Comparison of ENCODE assay signal across 1 cellular context in the genomic region with DNA sequence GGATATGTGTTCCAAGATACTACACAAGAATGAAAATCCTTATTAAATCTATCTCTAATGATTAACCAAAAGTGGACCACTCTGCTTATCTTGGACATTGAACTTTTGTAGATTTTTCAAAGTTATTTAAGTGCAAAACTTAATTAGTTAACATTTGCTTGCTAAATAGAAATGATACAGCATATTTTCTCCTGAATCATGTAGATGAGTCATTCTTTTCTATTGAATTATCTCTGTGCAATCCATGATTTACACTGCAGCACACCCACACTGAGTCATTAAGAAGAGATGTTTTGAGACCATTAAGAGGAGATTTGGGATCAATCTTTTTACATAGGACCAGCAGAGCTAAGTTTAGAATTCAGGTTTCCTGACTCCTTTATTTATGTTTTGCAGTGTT.
A peak's percentile ranks its signal among the peaks of the same experiment; 100 is the strongest.
TF ChIP-seq lines count a peak whose summit lies in the region.

No MANE protein-coding gene starts in this region.

TF ChIP-seq in K562, 482 proteins besides CTCF, POLR2A, EP300 and RAD21 (continued from another document and continues in another):
- TF ChIP-seq CEBPG (CRISPR knock-in tag; IDR thresholded peaks at IDR 0.05): no peak
- TF ChIP-seq CEBPG (tag; conservative IDR thresholded peaks at IDR 0.05 in 1 of 2, IDR thresholded peaks at IDR 0.05 in 1 of 2): 0 out of 4 replicates have a peak, but pooled peaks of 1 of the 2 experiments have one; percentile 23
- TF ChIP-seq, protein P1, sequence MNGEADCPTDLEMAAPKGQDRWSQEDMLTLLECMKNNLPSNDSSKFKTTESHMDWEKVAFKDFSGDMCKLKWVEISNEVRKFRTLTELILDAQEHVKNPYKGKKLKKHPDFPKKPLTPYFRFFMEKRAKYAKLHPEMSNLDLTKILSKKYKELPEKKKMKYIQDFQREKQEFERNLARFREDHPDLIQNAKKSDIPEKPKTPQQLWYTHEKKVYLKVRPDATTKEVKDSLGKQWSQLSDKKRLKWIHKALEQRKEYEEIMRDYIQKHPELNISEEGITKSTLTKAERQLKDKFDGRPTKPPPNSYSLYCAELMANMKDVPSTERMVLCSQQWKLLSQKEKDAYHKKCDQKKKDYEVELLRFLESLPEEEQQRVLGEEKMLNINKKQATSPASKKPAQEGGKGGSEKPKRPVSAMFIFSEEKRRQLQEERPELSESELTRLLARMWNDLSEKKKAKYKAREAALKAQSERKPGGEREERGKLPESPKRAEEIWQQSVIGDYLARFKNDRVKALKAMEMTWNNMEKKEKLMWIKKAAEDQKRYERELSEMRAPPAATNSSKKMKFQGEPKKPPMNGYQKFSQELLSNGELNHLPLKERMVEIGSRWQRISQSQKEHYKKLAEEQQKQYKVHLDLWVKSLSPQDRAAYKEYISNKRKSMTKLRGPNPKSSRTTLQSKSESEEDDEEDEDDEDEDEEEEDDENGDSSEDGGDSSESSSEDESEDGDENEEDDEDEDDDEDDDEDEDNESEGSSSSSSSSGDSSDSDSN (IDR thresholded peaks at IDR 0.05; ENCODE audit: borderline replicate concordance in 1 of 2, low read depth in 2 of 2, low read length in 2 of 2): no peak
- no peak for TF ChIP-seq GTF2E2 (tag; IDR thresholded peaks at IDR 0.05)
- TF ChIP-seq, protein P2, sequence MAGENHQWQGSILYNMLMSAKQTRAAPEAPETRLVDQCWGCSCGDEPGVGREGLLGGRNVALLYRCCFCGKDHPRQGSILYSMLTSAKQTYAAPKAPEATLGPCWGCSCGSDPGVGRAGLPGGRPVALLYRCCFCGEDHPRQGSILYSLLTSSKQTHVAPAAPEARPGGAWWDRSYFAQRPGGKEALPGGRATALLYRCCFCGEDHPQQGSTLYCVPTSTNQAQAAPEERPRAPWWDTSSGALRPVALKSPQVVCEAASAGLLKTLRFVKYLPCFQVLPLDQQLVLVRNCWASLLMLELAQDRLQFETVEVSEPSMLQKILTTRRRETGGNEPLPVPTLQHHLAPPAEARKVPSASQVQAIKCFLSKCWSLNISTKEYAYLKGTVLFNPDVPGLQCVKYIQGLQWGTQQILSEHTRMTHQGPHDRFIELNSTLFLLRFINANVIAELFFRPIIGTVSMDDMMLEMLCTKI (IDR thresholded peaks at IDR 0.05; ENCODE audit: partially characterized antibody): no peak
- TF ChIP-seq, protein P3, sequence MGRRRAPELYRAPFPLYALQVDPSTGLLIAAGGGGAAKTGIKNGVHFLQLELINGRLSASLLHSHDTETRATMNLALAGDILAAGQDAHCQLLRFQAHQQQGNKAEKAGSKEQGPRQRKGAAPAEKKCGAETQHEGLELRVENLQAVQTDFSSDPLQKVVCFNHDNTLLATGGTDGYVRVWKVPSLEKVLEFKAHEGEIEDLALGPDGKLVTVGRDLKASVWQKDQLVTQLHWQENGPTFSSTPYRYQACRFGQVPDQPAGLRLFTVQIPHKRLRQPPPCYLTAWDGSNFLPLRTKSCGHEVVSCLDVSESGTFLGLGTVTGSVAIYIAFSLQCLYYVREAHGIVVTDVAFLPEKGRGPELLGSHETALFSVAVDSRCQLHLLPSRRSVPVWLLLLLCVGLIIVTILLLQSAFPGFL (CRISPR knock-in tag; IDR thresholded peaks at IDR 0.05): no peak
- TF ChIP-seq, protein P4, sequence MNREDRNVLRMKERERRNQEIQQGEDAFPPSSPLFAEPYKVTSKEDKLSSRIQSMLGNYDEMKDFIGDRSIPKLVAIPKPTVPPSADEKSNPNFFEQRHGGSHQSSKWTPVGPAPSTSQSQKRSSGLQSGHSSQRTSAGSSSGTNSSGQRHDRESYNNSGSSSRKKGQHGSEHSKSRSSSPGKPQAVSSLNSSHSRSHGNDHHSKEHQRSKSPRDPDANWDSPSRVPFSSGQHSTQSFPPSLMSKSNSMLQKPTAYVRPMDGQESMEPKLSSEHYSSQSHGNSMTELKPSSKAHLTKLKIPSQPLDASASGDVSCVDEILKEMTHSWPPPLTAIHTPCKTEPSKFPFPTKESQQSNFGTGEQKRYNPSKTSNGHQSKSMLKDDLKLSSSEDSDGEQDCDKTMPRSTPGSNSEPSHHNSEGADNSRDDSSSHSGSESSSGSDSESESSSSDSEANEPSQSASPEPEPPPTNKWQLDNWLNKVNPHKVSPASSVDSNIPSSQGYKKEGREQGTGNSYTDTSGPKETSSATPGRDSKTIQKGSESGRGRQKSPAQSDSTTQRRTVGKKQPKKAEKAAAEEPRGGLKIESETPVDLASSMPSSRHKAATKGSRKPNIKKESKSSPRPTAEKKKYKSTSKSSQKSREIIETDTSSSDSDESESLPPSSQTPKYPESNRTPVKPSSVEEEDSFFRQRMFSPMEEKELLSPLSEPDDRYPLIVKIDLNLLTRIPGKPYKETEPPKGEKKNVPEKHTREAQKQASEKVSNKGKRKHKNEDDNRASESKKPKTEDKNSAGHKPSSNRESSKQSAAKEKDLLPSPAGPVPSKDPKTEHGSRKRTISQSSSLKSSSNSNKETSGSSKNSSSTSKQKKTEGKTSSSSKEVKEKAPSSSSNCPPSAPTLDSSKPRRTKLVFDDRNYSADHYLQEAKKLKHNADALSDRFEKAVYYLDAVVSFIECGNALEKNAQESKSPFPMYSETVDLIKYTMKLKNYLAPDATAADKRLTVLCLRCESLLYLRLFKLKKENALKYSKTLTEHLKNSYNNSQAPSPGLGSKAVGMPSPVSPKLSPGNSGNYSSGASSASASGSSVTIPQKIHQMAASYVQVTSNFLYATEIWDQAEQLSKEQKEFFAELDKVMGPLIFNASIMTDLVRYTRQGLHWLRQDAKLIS (CRISPR knock-in tag; IDR thresholded peaks at IDR 0.05): no peak
- TF ChIP-seq DPF2 (IDR thresholded peaks at IDR 0.05): peak; percentile 83
- TF ChIP-seq CEBPB (tag; IDR thresholded peaks at IDR 0.05): peak; percentile 50; the same call in 1 of the 2 replicates
- TF ChIP-seq KLF13 (tag; IDR thresholded peaks at IDR 0.05; ENCODE audit: borderline replicate concordance, low read depth): no peak
- peak; percentile 75 to 78 for TF ChIP-seq TRIM24 (IDR thresholded peaks at IDR 0.05)
- no peak for TF ChIP-seq TOE1 (IDR thresholded peaks at IDR 0.05; ENCODE audit: borderline replicate concordance)
- no peak for TF ChIP-seq TOE1 (CRISPR knock-in tag; IDR thresholded peaks at IDR 0.05; ENCODE audit: borderline replicate concordance, low read depth)
- TF ChIP-seq, protein P5, sequence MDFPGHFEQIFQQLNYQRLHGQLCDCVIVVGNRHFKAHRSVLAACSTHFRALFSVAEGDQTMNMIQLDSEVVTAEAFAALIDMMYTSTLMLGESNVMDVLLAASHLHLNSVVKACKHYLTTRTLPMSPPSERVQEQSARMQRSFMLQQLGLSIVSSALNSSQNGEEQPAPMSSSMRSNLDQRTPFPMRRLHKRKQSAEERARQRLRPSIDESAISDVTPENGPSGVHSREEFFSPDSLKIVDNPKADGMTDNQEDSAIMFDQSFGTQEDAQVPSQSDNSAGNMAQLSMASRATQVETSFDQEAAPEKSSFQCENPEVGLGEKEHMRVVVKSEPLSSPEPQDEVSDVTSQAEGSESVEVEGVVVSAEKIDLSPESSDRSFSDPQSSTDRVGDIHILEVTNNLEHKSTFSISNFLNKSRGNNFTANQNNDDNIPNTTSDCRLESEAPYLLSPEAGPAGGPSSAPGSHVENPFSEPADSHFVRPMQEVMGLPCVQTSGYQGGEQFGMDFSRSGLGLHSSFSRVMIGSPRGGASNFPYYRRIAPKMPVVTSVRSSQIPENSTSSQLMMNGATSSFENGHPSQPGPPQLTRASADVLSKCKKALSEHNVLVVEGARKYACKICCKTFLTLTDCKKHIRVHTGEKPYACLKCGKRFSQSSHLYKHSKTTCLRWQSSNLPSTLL (IDR thresholded peaks at IDR 0.05): no peak
- peak; percentile 48 for TF ChIP-seq CBFA2T3 (IDR thresholded peaks at IDR 0.05)
- TF ChIP-seq ZNF507 (tag; conservative IDR thresholded peaks at IDR 0.05): no peak
- TF ChIP-seq THRAP3 (IDR thresholded peaks at IDR 0.05; ENCODE audit: borderline replicate concordance): no peak
- no peak for TF ChIP-seq CC2D1A (IDR thresholded peaks at IDR 0.05)
- TF ChIP-seq TAF15 (IDR thresholded peaks at IDR 0.05; ENCODE audit: low read depth, low read length): no peak
- TF ChIP-seq RFX7 (CRISPR knock-in tag; IDR thresholded peaks at IDR 0.05): no peak
- no peak for TF ChIP-seq RBM17 (IDR thresholded peaks at IDR 0.05; ENCODE audit: borderline replicate concordance, low read depth, low read length)
- no peak for TF ChIP-seq ZNF431 (CRISPR knock-in tag; IDR thresholded peaks at IDR 0.05)
- TF ChIP-seq, protein P6, sequence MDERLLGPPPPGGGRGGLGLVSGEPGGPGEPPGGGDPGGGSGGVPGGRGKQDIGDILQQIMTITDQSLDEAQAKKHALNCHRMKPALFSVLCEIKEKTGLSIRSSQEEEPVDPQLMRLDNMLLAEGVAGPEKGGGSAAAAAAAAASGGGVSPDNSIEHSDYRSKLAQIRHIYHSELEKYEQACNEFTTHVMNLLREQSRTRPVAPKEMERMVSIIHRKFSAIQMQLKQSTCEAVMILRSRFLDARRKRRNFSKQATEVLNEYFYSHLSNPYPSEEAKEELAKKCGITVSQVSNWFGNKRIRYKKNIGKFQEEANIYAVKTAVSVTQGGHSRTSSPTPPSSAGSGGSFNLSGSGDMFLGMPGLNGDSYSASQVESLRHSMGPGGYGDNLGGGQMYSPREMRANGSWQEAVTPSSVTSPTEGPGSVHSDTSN (CRISPR knock-in tag; IDR thresholded peaks at IDR 0.05; ENCODE audit: low read depth): no peak
- TF ChIP-seq, protein P6 (tag; conservative IDR thresholded peaks at IDR 0.05; ENCODE audit: low read depth): peak; percentile 79
- TF ChIP-seq ZNF766 (CRISPR knock-in tag; conservative IDR thresholded peaks at IDR 0.05): no peak
- TF ChIP-seq SAFB2 (IDR thresholded peaks at IDR 0.05; ENCODE audit: borderline replicate concordance, low read depth, low read length, severe bottlenecking): no peak
- peak; percentile 60 for TF ChIP-seq EGR1 (conservative IDR thresholded peaks at IDR 0.05)
- TF ChIP-seq, protein P7, sequence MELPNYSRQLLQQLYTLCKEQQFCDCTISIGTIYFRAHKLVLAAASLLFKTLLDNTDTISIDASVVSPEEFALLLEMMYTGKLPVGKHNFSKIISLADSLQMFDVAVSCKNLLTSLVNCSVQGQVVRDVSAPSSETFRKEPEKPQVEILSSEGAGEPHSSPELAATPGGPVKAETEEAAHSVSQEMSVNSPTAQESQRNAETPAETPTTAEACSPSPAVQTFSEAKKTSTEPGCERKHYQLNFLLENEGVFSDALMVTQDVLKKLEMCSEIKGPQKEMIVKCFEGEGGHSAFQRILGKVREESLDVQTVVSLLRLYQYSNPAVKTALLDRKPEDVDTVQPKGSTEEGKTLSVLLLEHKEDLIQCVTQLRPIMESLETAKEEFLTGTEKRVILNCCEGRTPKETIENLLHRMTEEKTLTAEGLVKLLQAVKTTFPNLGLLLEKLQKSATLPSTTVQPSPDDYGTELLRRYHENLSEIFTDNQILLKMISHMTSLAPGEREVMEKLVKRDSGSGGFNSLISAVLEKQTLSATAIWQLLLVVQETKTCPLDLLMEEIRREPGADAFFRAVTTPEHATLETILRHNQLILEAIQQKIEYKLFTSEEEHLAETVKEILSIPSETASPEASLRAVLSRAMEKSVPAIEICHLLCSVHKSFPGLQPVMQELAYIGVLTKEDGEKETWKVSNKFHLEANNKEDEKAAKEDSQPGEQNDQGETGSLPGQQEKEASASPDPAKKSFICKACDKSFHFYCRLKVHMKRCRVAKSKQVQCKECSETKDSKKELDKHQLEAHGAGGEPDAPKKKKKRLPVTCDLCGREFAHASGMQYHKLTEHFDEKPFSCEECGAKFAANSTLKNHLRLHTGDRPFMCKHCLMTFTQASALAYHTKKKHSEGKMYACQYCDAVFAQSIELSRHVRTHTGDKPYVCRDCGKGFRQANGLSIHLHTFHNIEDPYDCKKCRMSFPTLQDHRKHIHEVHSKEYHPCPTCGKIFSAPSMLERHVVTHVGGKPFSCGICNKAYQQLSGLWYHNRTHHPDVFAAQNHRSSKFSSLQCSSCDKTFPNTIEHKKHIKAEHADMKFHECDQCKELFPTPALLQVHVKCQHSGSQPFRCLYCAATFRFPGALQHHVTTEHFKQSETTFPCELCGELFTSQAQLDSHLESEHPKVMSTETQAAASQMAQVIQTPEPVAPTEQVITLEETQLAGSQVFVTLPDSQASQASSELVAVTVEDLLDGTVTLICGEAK (IDR thresholded peaks at IDR 0.05): no peak
- TF ChIP-seq, protein P7 (CRISPR knock-in tag; IDR thresholded peaks at IDR 0.05): no peak
- no peak for TF ChIP-seq BCL6 (CRISPR knock-in tag; IDR thresholded peaks at IDR 0.05)
- TF ChIP-seq, protein P8, sequence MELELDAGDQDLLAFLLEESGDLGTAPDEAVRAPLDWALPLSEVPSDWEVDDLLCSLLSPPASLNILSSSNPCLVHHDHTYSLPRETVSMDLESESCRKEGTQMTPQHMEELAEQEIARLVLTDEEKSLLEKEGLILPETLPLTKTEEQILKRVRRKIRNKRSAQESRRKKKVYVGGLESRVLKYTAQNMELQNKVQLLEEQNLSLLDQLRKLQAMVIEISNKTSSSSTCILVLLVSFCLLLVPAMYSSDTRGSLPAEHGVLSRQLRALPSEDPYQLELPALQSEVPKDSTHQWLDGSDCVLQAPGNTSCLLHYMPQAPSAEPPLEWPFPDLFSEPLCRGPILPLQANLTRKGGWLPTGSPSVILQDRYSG (tag; conservative IDR thresholded peaks at IDR 0.05; ENCODE audit: low read depth): no peak
- TF ChIP-seq ZNF316 (IDR thresholded peaks at IDR 0.05): peak; percentile 95
- no peak for TF ChIP-seq LCOR (CRISPR knock-in tag; IDR thresholded peaks at IDR 0.05)
